Comparison of ENCODE assay signal across 8 cellular contexts in genomic region chr16:74367636-74368001, GRCh38. TPM values are rescaled to one million over a fixed set of nuclear protein-coding genes. Genes with fewer than 3 reads are reported as not detected.
DNase-seq lines count a peak whose midpoint lies in the region; ATAC-seq and TF ChIP-seq lines count a peak whose summit lies in the region.
"Not testable (repeated sequence)": the region's sequence is repeated elsewhere in the genome, so short reads cannot be mapped to it uniquely, and the experiment has no call there.

No MANE protein-coding gene starts in this region.

- not testable (repeated sequence) for H3K27me3 Mint-ChIP-seq in effector memory CD8-positive, alpha-beta T cell

- H3K4me3 ChIP-seq in sigmoid colon = peak overlapping the region; percentile 60 to 81 (median 70)

- not testable (repeated sequence) for TF ChIP-seq POLR2A in sigmoid colon (IDR thresholded peaks at IDR 0.05)

- TF ChIP-seq CTCF in sigmoid colon (IDR thresholded peaks at IDR 0.05) = not testable (repeated sequence)

- DNase-seq in ACHN = peak; percentile 39
- DNase-seq in NCI-H146 (lab: John Stamatoyannopoulos, UW) = peak; percentile 22
- DNase-seq in activated CD8-positive, alpha-beta memory T cell treated with anti-CD3 and anti-CD28 coated beads, Interleukin-2, amount 50 U/mL, for 4 hours = peak; percentile 51
- not testable (repeated sequence) for DNase-seq in effector memory CD8-positive, alpha-beta T cell
- peak; percentile 77 for DNase-seq in sigmoid colon

- H3K9me3 Mint-ChIP-seq in effector memory CD8-positive, alpha-beta T cell = not testable (repeated sequence)

- peak overlapping the region; percentile 90 to 96 for H3K4me3 Mint-ChIP-seq in effector memory CD8-positive, alpha-beta T cell

- H3K4me1 Mint-ChIP-seq in effector memory CD8-positive, alpha-beta T cell (ENCODE audit: low read depth in 2 of 2) = peaks cover 9 to 22% of the 10 kb centered on the region in 2 donors

- H3K27me3 ChIP-seq in layer of hippocampus (ENCODE audit: control insufficient read depth, insufficient read depth, low read length); sigmoid colon: not testable (repeated sequence)

- H3K4me1 ChIP-seq in sigmoid colon = peaks cover 0 to 23% (median 20%) of the 10 kb centered on the region in 4 donors

- peak overlapping the region; percentile 94 to 97 for H3K27ac Mint-ChIP-seq in effector memory CD8-positive, alpha-beta T cell

- intact Hi-C loops in sigmoid colon (cut with DNase I) = not testable (repeated sequence)

- WGBS in sigmoid colon, 2 donors = 0% methylated on average over 26 to 30 of the region's 30 CpGs

- ATAC-seq in GM18868 (IDR thresholded peaks at IDR 0.05; ENCODE audit: unreplicated experiment) (peak; percentile 42), HG02870 (IDR thresholded peaks at IDR 0.05; ENCODE audit: unreplicated experiment) (peak; percentile 41)
- ATAC-seq in effector memory CD8-positive, alpha-beta T cell (replicated peaks) = peak; percentile 43

- H3K36me3 ChIP-seq in sigmoid colon = not testable (repeated sequence)

- in situ Hi-C loops in ACHN (cut with HindIII; ENCODE audit: low pct_ligation_motif_present, low pct_unique_long_range_greater_than_20kb, low sequenced_read_pairs) = not testable (repeated sequence)

- H3K9me3 ChIP-seq in sigmoid colon = not testable (repeated sequence)

- H3K27ac ChIP-seq in layer of hippocampus (ENCODE audit: low read depth, low read length) = peak overlapping the region; percentile 46
- peak overlapping the region; percentile 81 to 90 (median 83) for H3K27ac ChIP-seq in sigmoid colon

- TF ChIP-seq EP300 in sigmoid colon (IDR thresholded peaks at IDR 0.05) = not testable (repeated sequence)

- H3K36me3 Mint-ChIP-seq in effector memory CD8-positive, alpha-beta T cell (ENCODE audit: insufficient read depth) = not testable (repeated sequence)

RNA-seq across cellular contexts. Expression of gene NPIPB15, which starts 8.5 kb away (rescaled TPM):
- total RNA-seq in sigmoid colon = 1 to 10 TPM in 3 of 4 donors, not detected in 1; 1.1 to 9.1 (median 1.6) TPM
- polyA plus RNA-seq in sigmoid colon = 10 to 100 TPM in 1 of 3 donors, 1 to 10 TPM in 2; 1.8 to 27.1 (median 4.2) TPM

RNA-seq across cellular contexts. Expression of gene CLEC18B, which starts 53.7 kb away (rescaled TPM):
- total RNA-seq in sigmoid colon = 1 to 10 TPM in 1 of 4 donors, under 1 TPM in 1, not detected in 2; 0.49 to 1.7 TPM
- polyA plus RNA-seq in sigmoid colon = under 1 TPM in 1 of 3 donors, not detected in 2; 0.83 TPM
